In genomic region chr13:44470623-44471562, GRCh38 we compare ENCODE assay signal across 8 cellular contexts.
DNase-seq lines count a peak whose midpoint lies in the region; TF ChIP-seq lines count a peak whose summit lies in the region.
"Had no signal": no experiment of that assay in that cellular context is flagged by ENCODE, and none has a peak within 500 bp of the region (broad histone marks: within the 10 kb centered on the region; RNA-seq: fewer than 3 reads in every experiment).

No MANE protein-coding gene starts in this region.

- no peak for TF ChIP-seq POLR2A in ovary (IDR thresholded peaks at IDR 0.05)

- no peak overlapping the region for H3K27ac ChIP-seq in ovary
- H3K27ac ChIP-seq: neutrophil had no signal

- H3K36me3 Mint-ChIP-seq in chondrocyte (ENCODE audit: low read depth): no peaks in the 10 kb centered on the region

- CTCF ChIA-PET in HEK293T (lab: Yijun Ruan, JAX): interaction anchor here (0.6 kb wide), 1 partner anchor 104 kb away, joined by 3 read pairs; no protein-coding TSS in a partner anchor

- H3K4me1 ChIP-seq in ovary (ENCODE audit: insufficient read depth): peaks cover 1% of the 10 kb centered on the region

- WGBS in ovary, 3 donors: 57 to 67% (median 64%) methylated on average over 4 of the region's 4 CpGs

- TF ChIP-seq CTCF in GM13976 (IDR thresholded peaks at IDR 0.05; ENCODE audit: borderline replicate concordance, control extremely low read depth, extremely low read depth, insufficient read depth, missing control alignments) (peak; percentile 43), chondrocyte (IDR thresholded peaks at IDR 0.05) (peak; percentile 90), ovary (IDR thresholded peaks at IDR 0.05) (peak in 2 of 3 donors; percentile 28 to 49)

- no peak for TF ChIP-seq EP300 in ovary (IDR thresholded peaks at IDR 0.05)

- POLR2A ChIA-PET in HEK293T (lab: Yijun Ruan, JAX): no interaction called here

- no peaks in the 10 kb centered on the region for H3K27me3 ChIP-seq in ovary
- H3K27me3 ChIP-seq: neutrophil had no signal

- H3K27ac Mint-ChIP-seq in chondrocyte (ENCODE audit: unreplicated experiment): peak overlapping the region; percentile 59

- H3K36me3 ChIP-seq in ovary: no peaks in the 10 kb centered on the region
- H3K36me3 ChIP-seq: neutrophil had no signal

- in situ Hi-C loops in GM13976 (cut with MboI; ENCODE audit: low sequenced_read_pairs, unreplicated experiment): loop anchor here (10.0 to 25.0 kb wide), 2 partner anchors 566 to 816 kb away; no protein-coding TSS in a partner anchor

- no peak overlapping the region for H3K4me3 ChIP-seq in ovary

- H3K27me3 Mint-ChIP-seq in chondrocyte (ENCODE audit: low read depth): no peaks in the 10 kb centered on the region

- H3K4me1 Mint-ChIP-seq in chondrocyte (ENCODE audit: low read depth): peaks cover 55% of the 10 kb centered on the region

- intact Hi-C loops in ovary (cut with DNase I): no loop called here

- no peak overlapping the region for H3K4me3 Mint-ChIP-seq in chondrocyte (ENCODE audit: unreplicated experiment)

- no peaks in the 10 kb centered on the region for H3K9me3 ChIP-seq in ovary
- H3K9me3 ChIP-seq: neutrophil had no signal

- no peak for DNase-seq in GM13976 (ENCODE audit: low spot score)
- peak; percentile 60 for DNase-seq in NCI-H226
- no peak for DNase-seq in chondrocyte (ENCODE audit: low spot score)
- DNase-seq in ovary: no peak
- no peak for DNase-seq in HEK293T (ENCODE audit: extremely low spot score)
- no peak for DNase-seq in activated gamma-delta T cell treated with Interleukin-2 at 50 U/mL for 16 hours
- DNase-seq in GDM1 (lab: John Stamatoyannopoulos, UW): no peak

- no peaks in the 10 kb centered on the region for H3K9me3 Mint-ChIP-seq in chondrocyte (ENCODE audit: low read depth)

TF ChIP-seq in HEK293T, 16 proteins besides CTCF, POLR2A, EP300 and RAD21:
- no peak for TF ChIP-seq BHLHE40 (IDR thresholded peaks at IDR 0.05; ENCODE audit: borderline replicate concordance)
- no peak for TF ChIP-seq PKNOX1 (IDR thresholded peaks at IDR 0.05)
- TF ChIP-seq LEF1 (IDR thresholded peaks at IDR 0.05; ENCODE audit: borderline replicate concordance): no peak

Comparison
In these comparisons a context has a peak if more than half of its experiments do, and no peak if none do; other contexts are left out.
1. CTCF ChIP-seq: peak in every context shown above with its lines; median percentile 90 in chondrocyte; 43 in GM13976; 38 in ovary.